Comparison of ENCODE assay signal across 1 cellular context in genomic region chr9:86099695-86100364, GRCh38.
TF ChIP-seq lines count a peak whose summit lies in the region.

No MANE protein-coding gene starts in this region.

TF ChIP-seq in A549, 52 proteins besides CTCF, POLR2A, EP300 and RAD21 (continued from another document):
- TF ChIP-seq JUN (IDR thresholded peaks at IDR 0.05) (peak in 1 of 2 experiments; percentile 49; a peak in 1 of 5 replicates), E2F6 (IDR thresholded peaks at IDR 0.05; ENCODE audit: borderline replicate concordance, low read depth) (peak; percentile 56), FOXS1 (CRISPR knock-in tag; IDR thresholded peaks at IDR 0.05) (no peak), ELK1 (IDR thresholded peaks at IDR 0.05; ENCODE audit: low read depth, low read length) (no peak), NFE2L2 (conservative IDR thresholded peaks at IDR 0.05; ENCODE audit: low read length) (no peak), JUNB (IDR thresholded peaks at IDR 0.05) (no peak), PHF8 (IDR thresholded peaks at IDR 0.05; ENCODE audit: borderline replicate concordance, low read depth) (peak; percentile 35; the same call in 1 of the 2 replicates), ZFP36 (IDR thresholded peaks at IDR 0.05; ENCODE audit: borderline replicate concordance, partially characterized antibody) (no peak), EHMT2 (IDR thresholded peaks at IDR 0.05; ENCODE audit: low read depth) (no peak), MYC (IDR thresholded peaks at IDR 0.05; ENCODE audit: borderline replicate concordance, low read length) (no peak), TFCP2L1 (CRISPR knock-in tag; IDR thresholded peaks at IDR 0.05) (no peak), FOSB (CRISPR knock-in tag; IDR thresholded peaks at IDR 0.05) (no peak), CBX8 (IDR thresholded peaks at IDR 0.05) (no peak), HES2 (IDR thresholded peaks at IDR 0.05) (no peak), CHD2 (IDR thresholded peaks at IDR 0.05; ENCODE audit: low read length, partially characterized antibody) (no peak), CHD4 (IDR thresholded peaks at IDR 0.05; ENCODE audit: borderline replicate concordance) (no peak), HOXB13 (CRISPR knock-in tag; IDR thresholded peaks at IDR 0.05; ENCODE audit: low read depth) (no peak), HDAC2 (IDR thresholded peaks at IDR 0.05) (no peak)
